9 cellular contexts compared by ENCODE assay signal in genomic region chr18:77208969-77209368, GRCh38. TPM values are rescaled to one million over a fixed set of nuclear protein-coding genes. Genes with fewer than 3 reads are reported as not detected.
DNase-seq lines count a peak whose midpoint lies in the region; ATAC-seq and TF ChIP-seq lines count a peak whose summit lies in the region.
"Had no signal": no experiment of that assay in that cellular context is flagged by ENCODE, and none has a peak within 500 bp of the region (broad histone marks: within the 10 kb centered on the region; RNA-seq: fewer than 3 reads in every experiment).

No MANE protein-coding gene starts in this region.

- intact Hi-C loops in left cardiac atrium (cut with DNase I): loop anchor here in 1 of 2 donors (5.0 kb wide), 1 partner anchor 77 kb away; the partner anchor contains the start of gene MBP

- peak; percentile 72 for ATAC-seq in GM19438 (IDR thresholded peaks at IDR 0.05; ENCODE audit: low read depth, unreplicated experiment)
- peak; percentile 72 for ATAC-seq in HG03457 (IDR thresholded peaks at IDR 0.05; ENCODE audit: unreplicated experiment)
- ATAC-seq in left cardiac atrium: peak; percentile 32 to 36
- ATAC-seq in stimulated activated naive CD8-positive, alpha-beta T cell treated with anti-CD3 and anti-CD28 coated beads, Interleukin-15, Interleukin-2, amounts not matched to agents 100 U/mL and 50 U/mL, for 24 hours: peak; percentile 68

- no peak for TF ChIP-seq CTCF in VCaP (conservative IDR thresholded peaks at IDR 0.05)

- peak overlapping the region; percentile 20; the same call in 1 of the 2 replicates for H3K27ac ChIP-seq in VCaP

- DNase-seq in Daoy (ENCODE audit: low read depth) (peak; percentile 79), left cardiac atrium (peak; percentile 53), NCI-H1092 treated with DMSO at 0.1 percent for 48 hours (lab: John Stamatoyannopoulos, UW) (no peak), NCI-H2107 (lab: John Stamatoyannopoulos, UW) (no peak)
- DNase-seq in stimulated activated naive CD8-positive, alpha-beta T cell treated with anti-CD3 and anti-CD28 coated beads, Interleukin-15, Interleukin-2, amounts not matched to agents 100 U/mL and 50 U/mL, for 24 hours: peak; percentile 38

RNA-seq across cellular contexts. Expression of gene GALR1, which starts 40.7 kb away (rescaled TPM):
- not detected in 2 replicates for total RNA-seq in Daoy (2014; rRNA removed; shearing (Covaris generic))
- total RNA-seq in left cardiac atrium: under 1 TPM; 0.03 to 0.06 TPM
- total RNA-seq: T-helper 2 cell treated with Interferon-gamma antibody and Interleukin-4, amounts not matched to agents 100 ng/mL and 5 ng/mL, for 36 hours had no signal

Comparison
In these comparisons a context has a peak if more than half of its experiments do, and no peak if none do; other contexts are left out.
1. DNase-seq: peak in Daoy (single experiment), left cardiac atrium (single experiment) and stimulated activated naive CD8-positive, alpha-beta T cell treated with anti-CD3 and anti-CD28 coated beads, Interleukin-15, Interleukin-2, amounts not matched to agents 100 U/mL and 50 U/mL, for 24 hours (single experiment); none in NCI-H1092 treated with DMSO at 0.1 percent for 48 hours (single experiment) and NCI-H2107 (single experiment).
2. Peak in every context shown above with its lines, with median percentiles within 50 percentile points of each other: ATAC-seq.